ENCODE assay signal across 8 cellular contexts in the genomic region with DNA sequence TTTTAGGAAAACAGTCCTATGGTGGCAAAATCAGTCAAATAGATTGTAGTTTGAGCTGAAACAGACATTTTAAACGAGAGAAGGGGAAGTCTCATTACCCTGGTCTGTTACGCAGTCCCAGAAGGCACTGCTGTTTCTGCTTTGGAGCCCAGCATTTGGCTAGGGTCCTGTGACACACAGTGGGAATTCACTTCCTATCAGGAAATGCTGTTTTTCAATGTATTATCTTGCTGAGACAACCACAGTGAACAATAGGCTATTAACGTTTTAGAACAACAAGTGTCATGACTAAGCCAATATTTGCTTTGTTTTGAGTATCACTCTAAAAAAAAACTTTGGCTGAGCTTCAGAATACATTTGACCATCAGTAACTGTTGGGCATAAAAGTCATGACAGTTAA.
DNase-seq lines count a peak whose midpoint lies in the region; ATAC-seq and TF ChIP-seq lines count a peak whose summit lies in the region.

No MANE protein-coding gene starts in this region.

- TF ChIP-seq CTCF in AG10803 (conservative IDR thresholded peaks at IDR 0.05; ENCODE audit: low read length), result no peak

- no peak overlapping the region for H3K9ac ChIP-seq in HUES48 (ENCODE audit: low read depth, low read length)

- H3K4me1 ChIP-seq in HUES48 (ENCODE audit: control insufficient read depth, insufficient read depth, low read length), result peaks cover 44% of the 10 kb centered on the region

- no peaks in the 10 kb centered on the region for H3K27me3 Mint-ChIP-seq in activated naive CD8-positive, alpha-beta T cell treated with anti-CD3 and anti-CD28 coated beads for 36 hours

- H3K4me1 Mint-ChIP-seq in activated naive CD8-positive, alpha-beta T cell treated with anti-CD3 and anti-CD28 coated beads for 36 hours, result peaks cover 80% of the 10 kb centered on the region

- no peaks in the 10 kb centered on the region for H3K36me3 ChIP-seq in HUES48 (ENCODE audit: control insufficient read depth, insufficient read depth, low read length)

- no peak for ATAC-seq in GM21447 (IDR thresholded peaks at IDR 0.05; ENCODE audit: unreplicated experiment)

- DNase-seq in AG10803 (ENCODE audit: low read depth) (peak; percentile 9), inferior parietal cortex (ENCODE audit: extremely low spot score) (peak; percentile 77), superior temporal gyrus (ENCODE audit: extremely low spot score) (peak; percentile 91), hepatic stellate cell (ENCODE audit: low spot score) (no peak)
- DNase-seq in activated naive CD8-positive, alpha-beta T cell treated with anti-CD3 and anti-CD28 coated beads for 36 hours, result no peak
- DNase-seq in stimulated activated CD4-positive, alpha-beta T cell treated with anti-CD3 and anti-CD28 coated beads, Interleukin-4, amount 100 ng/mL, for 1 hour, result no peak

- no peaks in the 10 kb centered on the region for H3K27me3 ChIP-seq in HUES48 (ENCODE audit: control insufficient read depth, insufficient read depth, low read length)

- peaks cover 5% of the 10 kb centered on the region for H3K9me3 Mint-ChIP-seq in activated naive CD8-positive, alpha-beta T cell treated with anti-CD3 and anti-CD28 coated beads for 36 hours

- H3K4me3 ChIP-seq in AG10803 (ENCODE audit: low read length) (no peak overlapping the region), HUES48 (ENCODE audit: low read depth, low read length) (no peak overlapping the region)

- peaks cover 31% of the 10 kb centered on the region for H3K36me3 Mint-ChIP-seq in activated naive CD8-positive, alpha-beta T cell treated with anti-CD3 and anti-CD28 coated beads for 36 hours

- peak overlapping the region; percentile 81 for H3K27ac ChIP-seq in HUES48 (ENCODE audit: low read depth, low read length)

- no peaks in the 10 kb centered on the region for H3K9me3 ChIP-seq in HUES48 (ENCODE audit: control insufficient read depth, insufficient read depth, low read length)

- no peak overlapping the region for H3K4me3 Mint-ChIP-seq in activated naive CD8-positive, alpha-beta T cell treated with anti-CD3 and anti-CD28 coated beads for 36 hours

- peak overlapping the region; percentile 84 for H3K27ac Mint-ChIP-seq in activated naive CD8-positive, alpha-beta T cell treated with anti-CD3 and anti-CD28 coated beads for 36 hours

Comparison
In these comparisons a context has a peak if more than half of its experiments do, and no peak if none do; other contexts are left out.
1. DNase-seq: peak in AG10803 (single experiment), inferior parietal cortex (single experiment) and superior temporal gyrus (single experiment); none in activated naive CD8-positive, alpha-beta T cell treated with anti-CD3 and anti-CD28 coated beads for 36 hours (single experiment), stimulated activated CD4-positive, alpha-beta T cell treated with anti-CD3 and anti-CD28 coated beads, Interleukin-4, amount 100 ng/mL, for 1 hour (single experiment) and hepatic stellate cell (single experiment).